Comparison of ENCODE assay signal across 12 cellular contexts in the genomic region with DNA sequence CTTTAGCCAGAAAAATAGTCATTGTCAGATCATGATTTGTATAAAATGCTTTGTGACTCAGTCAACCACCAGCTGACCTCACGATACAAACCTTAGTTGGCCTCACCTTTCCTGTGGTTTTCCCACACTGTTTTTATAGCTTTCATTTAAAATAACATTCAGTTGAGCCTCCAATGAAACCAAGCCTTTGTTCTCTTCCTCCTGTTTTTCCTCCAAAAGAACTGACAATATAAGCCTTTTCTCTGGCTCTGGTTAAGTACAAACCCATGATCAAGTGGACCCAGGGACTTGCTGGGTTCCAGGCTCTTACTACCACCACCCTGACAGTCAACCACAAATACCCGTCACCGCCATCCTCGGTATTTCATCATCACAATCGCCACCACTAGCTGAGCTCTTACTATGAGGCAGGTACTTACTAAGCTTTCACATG.
A peak's percentile ranks its signal among the peaks of the same experiment; 100 is the strongest.
DNase-seq lines count a peak whose midpoint lies in the region; ATAC-seq and FAIRE-seq lines count a peak whose summit lies in the region.
"Had no signal": no experiment of that assay in that cellular context is flagged by ENCODE, and none has a peak within 500 bp of the region (broad histone marks: within the 10 kb centered on the region; RNA-seq: fewer than 3 reads in every experiment).

No MANE protein-coding gene starts in this region.

- no peak overlapping the region for H3K4me3 Mint-ChIP-seq in effector memory CD8-positive, alpha-beta T cell
- H3K4me3 Mint-ChIP-seq: nephron progenitor cell had no signal

- peak; percentile 68 for DNase-seq in activated CD4-positive, alpha-beta T cell treated with anti-CD3 and anti-CD28 coated beads for 48 hours
- DNase-seq in activated CD4-positive, alpha-beta T cell treated with anti-CD3 and anti-CD28 coated beads, Interleukin-2, amount 50 U/mL, for 1 hour, result no peak
- DNase-seq in RCC 7860 (ENCODE audit: low spot score), result peak; percentile 76
- no peak for DNase-seq in effector memory CD8-positive, alpha-beta T cell
- DNase-seq in stimulated activated CD4-positive, alpha-beta T cell treated with anti-CD3 and anti-CD28 coated beads, TNF-alpha, amount 100 ng/mL, for 48 hours (ENCODE audit: low read depth in 3 of 3), result peak; percentile 31 to 48 (median 41)
- no peak for DNase-seq in GOT3 (lab: John Stamatoyannopoulos, UW)
- DNase-seq in NCI-H128 (lab: John Stamatoyannopoulos, UW; ENCODE audit: unreplicated experiment), result no peak
- DNase-seq: activated CD4-positive, CD25-positive, alpha-beta regulatory T cell treated with anti-CD3 and anti-CD28 coated beads, Interleukin-2, amount 50 U/mL, for 72 hours; NCI-H345; nephron progenitor cell; tibial artery had no signal

- peaks cover 6 to 8% of the 10 kb centered on the region in 2 donors for H3K4me1 Mint-ChIP-seq in effector memory CD8-positive, alpha-beta T cell (ENCODE audit: low read depth in 2 of 2)

- no peaks in the 10 kb centered on the region for H3K9me3 Mint-ChIP-seq in effector memory CD8-positive, alpha-beta T cell
- H3K9me3 Mint-ChIP-seq: nephron progenitor cell had no signal

- ATAC-seq in effector memory CD8-positive, alpha-beta T cell (replicated peaks), result peak; percentile 50
- ATAC-seq in HG03460 (IDR thresholded peaks at IDR 0.05; ENCODE audit: unreplicated experiment), result no peak

- no peaks in the 10 kb centered on the region for H3K27me3 Mint-ChIP-seq in effector memory CD8-positive, alpha-beta T cell

- FAIRE-seq in RCC 7860 (lab: Jason Lieb, UNC), result peak; percentile 76

- H3K27ac Mint-ChIP-seq in effector memory CD8-positive, alpha-beta T cell, result peak overlapping the region in 1 of 2 donors; percentile 55
- H3K27ac Mint-ChIP-seq: nephron progenitor cell had no signal

- H3K36me3 Mint-ChIP-seq in effector memory CD8-positive, alpha-beta T cell (ENCODE audit: insufficient read depth), result no peaks in the 10 kb centered on the region

Comparison
In these comparisons a context has a peak if more than half of its experiments do, and no peak if none do; other contexts are left out.
1. DNase-seq: peak in activated CD4-positive, alpha-beta T cell treated with anti-CD3 and anti-CD28 coated beads for 48 hours (single experiment), RCC 7860 (single experiment) and stimulated activated CD4-positive, alpha-beta T cell treated with anti-CD3 and anti-CD28 coated beads, TNF-alpha, amount 100 ng/mL, for 48 hours (3 of 3); none in activated CD4-positive, alpha-beta T cell treated with anti-CD3 and anti-CD28 coated beads, Interleukin-2, amount 50 U/mL, for 1 hour (single experiment), effector memory CD8-positive, alpha-beta T cell (0 of 3), GOT3 (single experiment) and NCI-H128 (single experiment).